ENCODE assay signal across 8 cellular contexts in genomic region chr5:36507332-36507952, GRCh38.
DNase-seq lines count a peak whose midpoint lies in the region; FAIRE-seq and TF ChIP-seq lines count a peak whose summit lies in the region.

No MANE protein-coding gene starts in this region.

- no peaks in the 10 kb centered on the region for H3K9me2 ChIP-seq in MM.1S (replicated peaks; ENCODE audit: insufficient read depth, low read length)

- H3K27me3 ChIP-seq in MM.1S (replicated peaks; ENCODE audit: insufficient read depth, low read length): no peaks in the 10 kb centered on the region
- no peaks in the 10 kb centered on the region for H3K27me3 ChIP-seq in SJSA1 (replicated peaks)

- H3K4me3 ChIP-seq in MM.1S (ENCODE audit: low read length): no peak overlapping the region
- H3K4me3 ChIP-seq in SJSA1: no peak overlapping the region

- H3K27ac ChIP-seq in MM.1S (ENCODE audit: low read length) (no peak overlapping the region), SJSA1 (no peak overlapping the region)

- H2AFZ ChIP-seq in MM.1S (ENCODE audit: low read length): no peak overlapping the region

- H3F3A ChIP-seq in MM.1S (ENCODE audit: insufficient read depth, low read length): no peaks in the 10 kb centered on the region

- H3K9me3 ChIP-seq in MM.1S (replicated peaks; ENCODE audit: insufficient read depth, low read length): no peaks in the 10 kb centered on the region
- no peaks in the 10 kb centered on the region for H3K9me3 ChIP-seq in SJSA1 (replicated peaks)

- peak; percentile 91 for FAIRE-seq in GM19239 (lab: Jason Lieb, UNC)
- FAIRE-seq in urothelium cell line (lab: Jason Lieb, UNC): no peak

- H3K36me3 ChIP-seq in MM.1S (replicated peaks; ENCODE audit: insufficient read depth, low read length): no peaks in the 10 kb centered on the region
- H3K36me3 ChIP-seq in SJSA1: no peaks in the 10 kb centered on the region

- H3K4me1 ChIP-seq in MM.1S (ENCODE audit: low read length): no peaks in the 10 kb centered on the region
- H3K4me1 ChIP-seq in SJSA1 (replicated peaks): peaks cover 9% of the 10 kb centered on the region

- no peaks in the 10 kb centered on the region for H4K20me1 ChIP-seq in MM.1S (ENCODE audit: insufficient read depth, low read length)

- H3K79me2 ChIP-seq in MM.1S (ENCODE audit: low read length): no peaks in the 10 kb centered on the region

- H3K4me2 ChIP-seq in MM.1S (ENCODE audit: low read depth, low read length): no peak overlapping the region

- DNase-seq in AG09319 (ENCODE audit: extremely low read depth, low read depth): peak; percentile 47
- DNase-seq in GM19239 (ENCODE audit: insufficient read length, low spot score): peak; percentile 53
- peak; percentile 62 for DNase-seq in MM.1S
- DNase-seq in SJSA1 (ENCODE audit: low read depth in 1 of 2, low spot score in 2 of 2): peak; percentile 65 to 77
- peak; percentile 89 for DNase-seq in activated effector memory CD4-positive, alpha-beta T cell treated with anti-CD3 and anti-CD28 coated beads, Interleukin-2, amount 50 U/mL, for 16 hours
- DNase-seq in glomerular endothelial cell (ENCODE audit: extremely low read depth, low read depth, low spot score): peak; percentile 29
- peak; percentile 81 for DNase-seq in pons (ENCODE audit: low spot score)
- DNase-seq in urothelium cell line (ENCODE audit: low spot score): peak; percentile 79

- TF ChIP-seq CTCF in AG09319 (IDR thresholded peaks at IDR 0.05; ENCODE audit: low read depth, low read length) (peak; percentile 86), MM.1S (IDR thresholded peaks at IDR 0.05; ENCODE audit: low read length) (peak; percentile 89)

- H3K9ac ChIP-seq in MM.1S (ENCODE audit: low read length): no peak overlapping the region

Comparison
In these comparisons a context has a peak if more than half of its experiments do, and no peak if none do; other contexts are left out.
1. DNase-seq: peak in every context shown above with its lines; median percentile 89 in activated effector memory CD4-positive, alpha-beta T cell treated with anti-CD3 and anti-CD28 coated beads, Interleukin-2, amount 50 U/mL, for 16 hours; 81 in pons; 79 in urothelium cell line; 71 in SJSA1; 62 in MM.1S; 53 in GM19239; 47 in AG09319; 29 in glomerular endothelial cell.